1 cellular context compared by ENCODE assay signal in genomic region chr1:246923482-246923881, GRCh38.
TF ChIP-seq lines count a peak whose summit lies in the region.

No MANE protein-coding gene starts in this region.

TF ChIP-seq in SK-N-SH treated with all-trans-retinoic acid at 6 μM for 48 hours, 23 proteins besides CTCF, POLR2A, EP300 and RAD21 (continued from another document):
- TF ChIP-seq, protein P1, sequence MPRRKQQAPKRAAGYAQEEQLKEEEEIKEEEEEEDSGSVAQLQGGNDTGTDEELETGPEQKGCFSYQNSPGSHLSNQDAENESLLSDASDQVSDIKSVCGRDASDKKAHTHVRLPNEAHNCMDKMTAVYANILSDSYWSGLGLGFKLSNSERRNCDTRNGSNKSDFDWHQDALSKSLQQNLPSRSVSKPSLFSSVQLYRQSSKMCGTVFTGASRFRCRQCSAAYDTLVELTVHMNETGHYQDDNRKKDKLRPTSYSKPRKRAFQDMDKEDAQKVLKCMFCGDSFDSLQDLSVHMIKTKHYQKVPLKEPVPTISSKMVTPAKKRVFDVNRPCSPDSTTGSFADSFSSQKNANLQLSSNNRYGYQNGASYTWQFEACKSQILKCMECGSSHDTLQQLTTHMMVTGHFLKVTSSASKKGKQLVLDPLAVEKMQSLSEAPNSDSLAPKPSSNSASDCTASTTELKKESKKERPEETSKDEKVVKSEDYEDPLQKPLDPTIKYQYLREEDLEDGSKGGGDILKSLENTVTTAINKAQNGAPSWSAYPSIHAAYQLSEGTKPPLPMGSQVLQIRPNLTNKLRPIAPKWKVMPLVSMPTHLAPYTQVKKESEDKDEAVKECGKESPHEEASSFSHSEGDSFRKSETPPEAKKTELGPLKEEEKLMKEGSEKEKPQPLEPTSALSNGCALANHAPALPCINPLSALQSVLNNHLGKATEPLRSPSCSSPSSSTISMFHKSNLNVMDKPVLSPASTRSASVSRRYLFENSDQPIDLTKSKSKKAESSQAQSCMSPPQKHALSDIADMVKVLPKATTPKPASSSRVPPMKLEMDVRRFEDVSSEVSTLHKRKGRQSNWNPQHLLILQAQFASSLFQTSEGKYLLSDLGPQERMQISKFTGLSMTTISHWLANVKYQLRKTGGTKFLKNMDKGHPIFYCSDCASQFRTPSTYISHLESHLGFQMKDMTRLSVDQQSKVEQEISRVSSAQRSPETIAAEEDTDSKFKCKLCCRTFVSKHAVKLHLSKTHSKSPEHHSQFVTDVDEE (CRISPR knock-in tag; IDR thresholded peaks at IDR 0.05) = no peak
- TF ChIP-seq ESRRG (CRISPR knock-in tag; IDR thresholded peaks at IDR 0.05) (no peak), ZC3H10 (CRISPR knock-in tag; IDR thresholded peaks at IDR 0.05) (no peak), ZFP30 (CRISPR knock-in tag; IDR thresholded peaks at IDR 0.05) (no peak), ZNF8 (CRISPR knock-in tag; IDR thresholded peaks at IDR 0.05) (no peak)
TF ChIP-seq in SK-N-SH treated with all-trans-retinoic acid at 6 μM for 48 hours: peak in this region for 0.
